ENCODE assay signal across 12 cellular contexts in genomic region chr13:51822106-51822840, GRCh38. TPM values are rescaled to one million over a fixed set of nuclear protein-coding genes. Genes with fewer than 3 reads are reported as not detected.
DNase-seq lines count a peak whose midpoint lies in the region; ATAC-seq and TF ChIP-seq lines count a peak whose summit lies in the region.
"Had no signal": no experiment of that assay in that cellular context is flagged by ENCODE, and none has a peak within 500 bp of the region (broad histone marks: within the 10 kb centered on the region; RNA-seq: fewer than 3 reads in every experiment).

No MANE protein-coding gene starts in this region.

- no peak overlapping the region for H3K27ac Mint-ChIP-seq in nephron progenitor cell

- no peaks in the 10 kb centered on the region for H3K27me3 ChIP-seq in upper lobe of right lung

- no peaks in the 10 kb centered on the region for H3K9me3 ChIP-seq in upper lobe of right lung

- peak in 4 of 6 experiments; percentile 10 to 24 (median 20) for DNase-seq in stimulated activated naive CD4-positive, alpha-beta T cell (lab: John Stamatoyannopoulos, UW)
- no peak for DNase-seq in stimulated activated naive CD4-positive, alpha-beta T cell treated with Interleukin-2 at 50 U/mL for 16 hours (lab: John Stamatoyannopoulos, UW)
- peak; percentile 52 for DNase-seq in T-helper 22 cell (ENCODE audit: low read depth)
- peak; percentile 30 for DNase-seq in effector CD4-positive, alpha-beta T cell
- no peak for DNase-seq in upper lobe of right lung
- DNase-seq in nephron progenitor cell: no peak
- DNase-seq in kidney tubule cell (ENCODE audit: low spot score): no peak
- DNase-seq: Right ventricle myocardium superior had no signal

- no peaks in the 10 kb centered on the region for H3K36me3 ChIP-seq in upper lobe of right lung

- peak overlapping the region; percentile 42 for H3K27ac ChIP-seq in upper lobe of right lung

- peaks cover 32% of the 10 kb centered on the region for H3K4me1 ChIP-seq in upper lobe of right lung

- H3K4me1 Mint-ChIP-seq in nephron progenitor cell: peaks cover 9% of the 10 kb centered on the region

- no peak overlapping the region for H3K4me3 Mint-ChIP-seq in nephron progenitor cell

- TF ChIP-seq CTCF in upper lobe of right lung (IDR thresholded peaks at IDR 0.05) (no peak), nephron progenitor cell (IDR thresholded peaks at IDR 0.05) (no peak)

- H3K27me3 Mint-ChIP-seq in nephron progenitor cell (ENCODE audit: low read depth, poor library complexity): peaks cover 20% of the 10 kb centered on the region

- intact Hi-C loops in upper lobe of right lung (cut with DNase I): no loop called here

- no peaks in the 10 kb centered on the region for H3K36me3 Mint-ChIP-seq in nephron progenitor cell (ENCODE audit: low read depth)

- no peak overlapping the region for H3K4me3 ChIP-seq in upper lobe of right lung

- H3K9me3 Mint-ChIP-seq in nephron progenitor cell: no peaks in the 10 kb centered on the region

- no peak for ATAC-seq in upper lobe of right lung
- ATAC-seq in GM18861 (IDR thresholded peaks at IDR 0.05; ENCODE audit: unreplicated experiment): no peak

RNA-seq across cellular contexts. Expression of gene DHRS12, which starts 18.3 kb away (rescaled TPM):
- total RNA-seq in upper lobe of right lung: 14.9 TPM

RNA-seq across cellular contexts. Expression of gene TMEM272, which starts 22.7 kb away (rescaled TPM):
- total RNA-seq in upper lobe of right lung: not detected
- total RNA-seq: NCI-H460 had no signal

RNA-seq across cellular contexts. Expression of gene CCDC70, which starts 39.5 kb away (rescaled TPM):
- not detected for total RNA-seq in upper lobe of right lung
- total RNA-seq: mucosa of gallbladder, NCI-H460, Right ventricle myocardium superior, temporal lobe had no signal

Comparison
In these comparisons a context has a peak if more than half of its experiments do, and no peak if none do; other contexts are left out.
1. DNase-seq: peak in stimulated activated naive CD4-positive, alpha-beta T cell (4 of 6), T-helper 22 cell (single experiment) and effector CD4-positive, alpha-beta T cell (single experiment); none in stimulated activated naive CD4-positive, alpha-beta T cell treated with Interleukin-2 at 50 U/mL for 16 hours (single experiment), upper lobe of right lung (single experiment), nephron progenitor cell (single experiment) and kidney tubule cell (single experiment).